8 cellular contexts compared by ENCODE assay signal in the genomic region with DNA sequence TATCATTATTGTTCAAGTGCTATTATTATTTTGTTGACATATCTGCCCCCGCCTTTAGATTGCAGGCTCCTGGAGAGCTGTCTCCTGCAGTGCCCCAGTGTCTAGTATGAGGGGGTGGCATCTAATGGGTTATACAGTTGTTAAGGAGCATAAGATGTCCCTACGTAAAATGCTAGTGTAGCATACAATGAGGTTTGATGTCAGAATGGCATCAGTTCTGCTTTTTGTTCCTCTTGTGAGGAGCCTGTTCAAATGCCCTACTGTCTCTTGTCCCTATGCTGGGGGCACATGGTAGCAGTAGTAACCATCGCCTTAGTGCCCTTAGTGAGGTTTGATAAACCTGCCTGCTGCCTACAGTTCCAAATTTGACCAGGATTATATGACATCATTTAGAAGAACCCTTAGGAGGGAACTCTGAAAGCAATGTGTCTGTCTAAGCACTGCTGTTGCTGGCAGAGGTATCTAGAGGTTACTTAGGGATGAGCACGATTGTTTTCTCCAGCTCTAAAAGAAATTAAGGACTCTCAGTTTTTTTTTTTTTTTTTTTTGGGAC. TPM values are rescaled to one million over a fixed set of nuclear protein-coding genes. Genes with fewer than 3 reads are reported as not detected.
DNase-seq lines count a peak whose midpoint lies in the region; ATAC-seq lines count a peak whose summit lies in the region.

No MANE protein-coding gene starts in this region.

- H3K4me1 Mint-ChIP-seq in activated CD4-positive, alpha-beta memory T cell treated with anti-CD3 and anti-CD28 coated beads, Interleukin-2, amount 10 ng/mL, durations not matched to agents 7 days and 5 days, result peaks cover 53% of the 10 kb centered on the region
- peaks cover 36% of the 10 kb centered on the region for H3K4me1 Mint-ChIP-seq in activated CD4-positive, alpha-beta memory T cell treated with anti-CD3 and anti-CD28 coated beads for 36 hours (ENCODE audit: low read depth)
- peaks cover 23 to 39% (median 35%) of the 10 kb centered on the region in 7 donors for H3K4me1 Mint-ChIP-seq in naive thymus-derived CD4-positive, alpha-beta T cell

- peak overlapping the region; percentile 62 for H3K4me3 Mint-ChIP-seq in activated CD4-positive, alpha-beta memory T cell treated with anti-CD3 and anti-CD28 coated beads, Interleukin-2, amount 10 ng/mL, durations not matched to agents 7 days and 5 days
- H3K4me3 Mint-ChIP-seq in activated CD4-positive, alpha-beta memory T cell treated with anti-CD3 and anti-CD28 coated beads for 36 hours, result no peak overlapping the region
- H3K4me3 Mint-ChIP-seq in naive thymus-derived CD4-positive, alpha-beta T cell, result peak overlapping the region in 6 of 10 donors; percentile 0 to 65 (median 46)

- no peaks in the 10 kb centered on the region for H3K9me3 ChIP-seq in naive thymus-derived CD4-positive, alpha-beta T cell (ENCODE audit: control insufficient read depth in 2 of 3, low read length in 3 of 3)

- peak overlapping the region; percentile 14 for H3K27ac ChIP-seq in naive thymus-derived CD4-positive, alpha-beta T cell (ENCODE audit: low read depth, low read length)

- ATAC-seq in GM21786 (IDR thresholded peaks at IDR 0.05; ENCODE audit: unreplicated experiment), result peak; percentile 57
- ATAC-seq in naive thymus-derived CD4-positive, alpha-beta T cell, result peak; percentile 59

- POLR2A ChIA-PET in activated CD4-positive, alpha-beta memory T cell treated with anti-CD3 and anti-CD28 coated beads, Interleukin-2, amount 10 ng/mL, durations not matched to agents 7 days and 5 days (lab: Charles Lee), result interaction anchor here (1.1 to 15.7 kb wide), 5 partner anchors 9 to 64 kb away, joined by 3 to 730 read pairs (median 24); partner anchors contain the start of gene CREM
- POLR2A ChIA-PET in activated CD4-positive, alpha-beta memory T cell treated with anti-CD3 and anti-CD28 coated beads for 36 hours (lab: Charles Lee), result interaction anchor here (1.7 kb wide), 1 partner anchor 60 kb away, joined by 3 read pairs; no protein-coding TSS in a partner anchor
- POLR2A ChIA-PET in naive thymus-derived CD4-positive, alpha-beta T cell (lab: Charles Lee), result interaction anchor here (1.0 kb wide), 1 partner anchor 10 kb away, joined by 3 read pairs; the partner anchor contains the start of gene CREM

- no peak overlapping the region for H3K4me3 ChIP-seq in naive thymus-derived CD4-positive, alpha-beta T cell (ENCODE audit: low read length)

- no peak for DNase-seq in activated CD4-positive, alpha-beta memory T cell treated with anti-CD3 and anti-CD28 coated beads, Interleukin-2, amount 10 ng/mL, durations not matched to agents 7 days and 5 days
- DNase-seq in activated CD4-positive, alpha-beta memory T cell treated with anti-CD3 and anti-CD28 coated beads for 36 hours, result no peak
- DNase-seq in KBM-7, result peak; percentile 26
- no peak for DNase-seq in naive thymus-derived CD4-positive, alpha-beta T cell
- DNase-seq in G401 (ENCODE audit: low spot score), result no peak
- DNase-seq in GM19238 (ENCODE audit: insufficient read length, low spot score), result no peak
- no peak for DNase-seq in stimulated activated CD4-positive, alpha-beta T cell treated with anti-CD3 and anti-CD28 coated beads, Interleukin-1b, Interleukin-23, amount 100 ng/mL, for 48 hours

- CTCF ChIA-PET in activated CD4-positive, alpha-beta memory T cell treated with anti-CD3 and anti-CD28 coated beads, Interleukin-2, amount 10 ng/mL, durations not matched to agents 7 days and 5 days (lab: Charles Lee), result interaction anchor here (0.7 to 2.1 kb wide), 2 partner anchors 10 to 319 kb away, joined by 3 to 11 read pairs; partner anchors contain the start of gene CREM
- CTCF ChIA-PET in activated CD4-positive, alpha-beta memory T cell treated with anti-CD3 and anti-CD28 coated beads for 36 hours (lab: Charles Lee), result interaction anchor here (0.6 kb wide), 1 partner anchor 79 kb away, joined by 3 read pairs; no protein-coding TSS in a partner anchor
- CTCF ChIA-PET in naive thymus-derived CD4-positive, alpha-beta T cell (lab: Charles Lee), result no interaction called here

- no peaks in the 10 kb centered on the region for H3K27me3 ChIP-seq in naive thymus-derived CD4-positive, alpha-beta T cell (ENCODE audit: control insufficient read depth in 2 of 2, insufficient read depth in 2 of 2, low read length in 2 of 2)

- H3K9me3 Mint-ChIP-seq in activated CD4-positive, alpha-beta memory T cell treated with anti-CD3 and anti-CD28 coated beads, Interleukin-2, amount 10 ng/mL, durations not matched to agents 7 days and 5 days, result no peaks in the 10 kb centered on the region
- H3K9me3 Mint-ChIP-seq in activated CD4-positive, alpha-beta memory T cell treated with anti-CD3 and anti-CD28 coated beads for 36 hours, result no peaks in the 10 kb centered on the region
- H3K9me3 Mint-ChIP-seq in naive thymus-derived CD4-positive, alpha-beta T cell, result no peaks in the 10 kb centered on the region

- H3K4me1 ChIP-seq in naive thymus-derived CD4-positive, alpha-beta T cell (ENCODE audit: control insufficient read depth in 2 of 2, insufficient read depth in 2 of 2, low read length in 2 of 2), result peaks cover 17 to 23% of the 10 kb centered on the region in 2 donors

- H3K36me3 ChIP-seq in naive thymus-derived CD4-positive, alpha-beta T cell (ENCODE audit: control insufficient read depth in 2 of 3, insufficient read depth in 3 of 3, low read length in 3 of 3), result no peaks in the 10 kb centered on the region

- H3K27me3 Mint-ChIP-seq in activated CD4-positive, alpha-beta memory T cell treated with anti-CD3 and anti-CD28 coated beads, Interleukin-2, amount 10 ng/mL, durations not matched to agents 7 days and 5 days, result no peaks in the 10 kb centered on the region
- no peaks in the 10 kb centered on the region for H3K27me3 Mint-ChIP-seq in activated CD4-positive, alpha-beta memory T cell treated with anti-CD3 and anti-CD28 coated beads for 36 hours
- no peaks in the 10 kb centered on the region for H3K27me3 Mint-ChIP-seq in naive thymus-derived CD4-positive, alpha-beta T cell

- in situ Hi-C loops in KBM-7 (cut with MboI; ENCODE audit: low pct_unique_long_range_greater_than_20kb, low sequenced_read_pairs), result no loop called here
- in situ Hi-C loops in G401 (cut with HindIII; ENCODE audit: low sequenced_read_pairs), result no loop called here

- peak overlapping the region; percentile 85 for H3K27ac Mint-ChIP-seq in activated CD4-positive, alpha-beta memory T cell treated with anti-CD3 and anti-CD28 coated beads, Interleukin-2, amount 10 ng/mL, durations not matched to agents 7 days and 5 days
- H3K27ac Mint-ChIP-seq in activated CD4-positive, alpha-beta memory T cell treated with anti-CD3 and anti-CD28 coated beads for 36 hours, result no peak overlapping the region
- H3K27ac Mint-ChIP-seq in naive thymus-derived CD4-positive, alpha-beta T cell, result peak overlapping the region in 8 of 9 donors; percentile 3 to 87 (median 72)

- intact Hi-C loops in activated CD4-positive, alpha-beta memory T cell treated with anti-CD3 and anti-CD28 coated beads for 36 hours (cut with micrococcal nuclease), result no loop called here
- intact Hi-C loops in naive thymus-derived CD4-positive, alpha-beta T cell (cut with micrococcal nuclease), result loop anchor here in 1 of 2 donors (1.0 kb wide), 1 partner anchor 12 kb away; no protein-coding TSS in a partner anchor

- no peaks in the 10 kb centered on the region for H3K36me3 Mint-ChIP-seq in activated CD4-positive, alpha-beta memory T cell treated with anti-CD3 and anti-CD28 coated beads, Interleukin-2, amount 10 ng/mL, durations not matched to agents 7 days and 5 days (ENCODE audit: low read depth)
- no peaks in the 10 kb centered on the region for H3K36me3 Mint-ChIP-seq in activated CD4-positive, alpha-beta memory T cell treated with anti-CD3 and anti-CD28 coated beads for 36 hours
- peaks cover 0 to 4% (median 0%) of the 10 kb centered on the region in 5 donors for H3K36me3 Mint-ChIP-seq in naive thymus-derived CD4-positive, alpha-beta T cell

RNA-seq across cellular contexts. Expression of gene CREM, which starts 9.7 kb away (rescaled TPM):
- 100 to 1,000 TPM; 154 to 157 TPM for total RNA-seq in activated CD4-positive, alpha-beta memory T cell treated with anti-CD3 and anti-CD28 coated beads, Interleukin-2, amount 10 ng/mL, durations not matched to agents 7 days and 5 days
- 100 to 1,000 TPM; 160 to 164 TPM for total RNA-seq in activated CD4-positive, alpha-beta memory T cell treated with anti-CD3 and anti-CD28 coated beads for 36 hours
- 10 to 100 TPM; 13.3 to 76.2 (median 31.6) TPM for total RNA-seq in naive thymus-derived CD4-positive, alpha-beta T cell
- polyA plus RNA-seq in naive thymus-derived CD4-positive, alpha-beta T cell, result 10 to 100 TPM; 19.1 to 19.7 TPM
- 58.3 and 108 TPM in 2 replicates for total RNA-seq in G401 (2014; rRNA removed; shearing (Covaris generic))

RNA-seq across cellular contexts. Expression of gene CUL2, which starts 46.2 kb away (rescaled TPM):
- total RNA-seq in activated CD4-positive, alpha-beta memory T cell treated with anti-CD3 and anti-CD28 coated beads, Interleukin-2, amount 10 ng/mL, durations not matched to agents 7 days and 5 days, result 10 to 100 TPM; 30.6 to 34.3 TPM
- total RNA-seq in activated CD4-positive, alpha-beta memory T cell treated with anti-CD3 and anti-CD28 coated beads for 36 hours, result 10 to 100 TPM; 39.7 to 43.3 TPM
- 10 to 100 TPM; 30.9 to 43.7 (median 36.0) TPM for total RNA-seq in naive thymus-derived CD4-positive, alpha-beta T cell
- 10 to 100 TPM; 26.5 to 33.4 TPM for polyA plus RNA-seq in naive thymus-derived CD4-positive, alpha-beta T cell
- 17.2 and 29.2 TPM in 2 replicates for total RNA-seq in G401 (2014; rRNA removed; shearing (Covaris generic))
